9 cellular contexts compared by ENCODE assay signal in genomic region chr12:122437656-122438121, GRCh38. TPM values are rescaled to one million over a fixed set of nuclear protein-coding genes. Genes with fewer than 3 reads are reported as not detected.
DNase-seq lines count a peak whose midpoint lies in the region; ATAC-seq and TF ChIP-seq lines count a peak whose summit lies in the region.
"Had no signal": no experiment of that assay in that cellular context is flagged by ENCODE, and none has a peak within 500 bp of the region (broad histone marks: within the 10 kb centered on the region; RNA-seq: fewer than 3 reads in every experiment).

No MANE protein-coding gene starts in this region.

- H2AFZ ChIP-seq in mammary epithelial cell (ENCODE audit: low read depth, low read length) = peak overlapping the region; percentile 70

- BruUV-seq in mammary epithelial cell (replicated peaks; lab: Mats Ljungman, UMichigan) = no TSS peak

- CTCF ChIA-PET in mammary epithelial cell (lab: Charles Lee; ENCODE audit: low non-redundant PET) = no interaction called here

- TF ChIP-seq POLR2A in lower leg skin (IDR thresholded peaks at IDR 0.05) (no peak), uterus (IDR thresholded peaks at IDR 0.05) (no peak)

- in situ Hi-C loops in mammary epithelial cell (cut with MboI; ENCODE audit: low sequenced_read_pairs in 2 of 2) = no loop called here

- 4% methylated on average over 8 of the region's 8 CpGs for WGBS in mammary epithelial cell (ENCODE audit: low coverage, missing lambda C conversion rate)
- 28 to 41% methylated on average over 8 of the region's 8 CpGs for WGBS in lower leg skin, 2 donors

- DNase-seq in NCI-H1092 treated with DMSO at 0.1 percent for 48 hours (lab: John Stamatoyannopoulos, UW) (peak; percentile 56), NCI-H1092 (lab: John Stamatoyannopoulos, UW) (no peak), mammary epithelial cell (peak; percentile 74), lower leg skin (ENCODE audit: low spot score in 2 of 2) (peak; percentile 62 to 89), uterus (peak; percentile 55 to 59)
- DNase-seq: activated CD4-positive, alpha-beta T cell treated with anti-CD3 and anti-CD28 coated beads for 48 hours had no signal

- H4K20me1 ChIP-seq in mammary epithelial cell (ENCODE audit: insufficient read depth, low read length) = no peaks in the 10 kb centered on the region

- no peaks in the 10 kb centered on the region for H3K27me3 ChIP-seq in mammary epithelial cell (ENCODE audit: insufficient read depth, low read length)
- H3K27me3 ChIP-seq in uterus = no peaks in the 10 kb centered on the region

- ATAC-seq in HG02678 (IDR thresholded peaks at IDR 0.05; ENCODE audit: unreplicated experiment) (no peak), HG03139 (IDR thresholded peaks at IDR 0.05; ENCODE audit: unreplicated experiment) (no peak), GM21737 (IDR thresholded peaks at IDR 0.05; ENCODE audit: unreplicated experiment) (no peak)

- H3K4me1 ChIP-seq in mammary epithelial cell (ENCODE audit: insufficient read depth, low read length) = peaks cover 4% of the 10 kb centered on the region
- no peaks in the 10 kb centered on the region for H3K4me1 ChIP-seq in uterus

- TF ChIP-seq CTCF in mammary epithelial cell (conservative IDR thresholded peaks at IDR 0.05 in 1 of 2, IDR thresholded peaks at IDR 0.05 in 1 of 2; ENCODE audit: extremely low read depth in 1 of 2, insufficient read depth in 1 of 2, low read depth in 1 of 2, low read length in 2 of 2) (no peak), lower leg skin (IDR thresholded peaks at IDR 0.05) (no peak), uterus (IDR thresholded peaks at IDR 0.05) (no peak)

- H3K79me2 ChIP-seq in mammary epithelial cell (ENCODE audit: insufficient read depth, low read length) = no peaks in the 10 kb centered on the region

- H3K27ac ChIP-seq in mammary epithelial cell (ENCODE audit: insufficient read depth, low read depth, low read length) (no peak overlapping the region), uterus (peak overlapping the region in 1 of 2 donors; percentile 25)

- no peaks in the 10 kb centered on the region for H3K9me3 ChIP-seq in mammary epithelial cell (replicated peaks; ENCODE audit: insufficient read depth, low read length)
- no peaks in the 10 kb centered on the region for H3K9me3 ChIP-seq in uterus

- intact Hi-C loops in mammary epithelial cell (cut with micrococcal nuclease) (no loop called here), lower leg skin (cut with DNase I; ENCODE audit: low total_unique reads) (no loop called here), uterus (cut with DNase I; ENCODE audit: low total_unique reads) (no loop called here)

- no peak overlapping the region for H3K9ac ChIP-seq in mammary epithelial cell (ENCODE audit: insufficient read depth, low read length)

- peak overlapping the region; percentile 37 for H3K4me2 ChIP-seq in mammary epithelial cell (ENCODE audit: insufficient read depth, low read depth, low read length)

- dilution Hi-C loops in mammary epithelial cell (cut with HindIII; ENCODE audit: low sequenced_read_pairs) = loop anchor here (5.0 kb wide), 1 partner anchor 40 kb away; no protein-coding TSS in a partner anchor

- H3K4me3 ChIP-seq in mammary epithelial cell (replicated peaks in 1 of 3; ENCODE audit: insufficient read depth in 1 of 3, low read depth in 2 of 3, low read length in 3 of 3) = peak overlapping the region in 1 of 3 experiments; percentile 3
- no peak overlapping the region for H3K4me3 ChIP-seq in lower leg skin (ENCODE audit: low read depth, poor library complexity, severe bottlenecking)
- no peak overlapping the region for H3K4me3 ChIP-seq in uterus

- H3K36me3 ChIP-seq in mammary epithelial cell (ENCODE audit: insufficient read depth, low read length) = no peaks in the 10 kb centered on the region
- H3K36me3 ChIP-seq in uterus = no peaks in the 10 kb centered on the region

RNA-seq across cellular contexts. Expression of gene CLIP1, which starts 15.2 kb away (rescaled TPM):
- 10 to 100 TPM; 86.1 to 97.4 TPM for total RNA-seq in mammary epithelial cell
- 38.0 TPM for polyA plus RNA-seq in mammary epithelial cell
- 72.3 TPM for polyA minus RNA-seq in mammary epithelial cell
- 100 to 1,000 TPM; 118 to 164 (median 133) TPM for total RNA-seq in lower leg skin
- 100 to 1,000 TPM in 2 of 4 donors, 10 to 100 TPM in 2; 48.2 to 134 (median 96.8) TPM for total RNA-seq in uterus
